30 cellular contexts compared by ENCODE assay signal in genomic region chr5:78245126-78245525, GRCh38.
"Had no signal": no experiment of that assay in that cellular context is flagged by ENCODE, and none has a peak within 500 bp of the region (broad histone marks: within the 10 kb centered on the region; RNA-seq: fewer than 3 reads in every experiment).

No MANE protein-coding gene starts in this region.

- H3K9me3 ChIP-seq: esophagus muscularis mucosa, gastroesophageal sphincter, lower lobe of right lung, ovary, psoas muscle, thoracic aorta, upper lobe of right lung had no signal

- H3K27ac Mint-ChIP-seq: activated CD8-positive, alpha-beta T cell treated with anti-CD3 and anti-CD28 coated beads, Interleukin-2, amount 10 ng/mL, durations not matched to agents 7 days and 5 days; activated naive CD4-positive, alpha-beta T cell treated with anti-CD3 and anti-CD28 coated beads, Interleukin-2, amount 50 U/mL, for 24 hours; activated T-helper 1 cell treated with anti-CD3 and anti-CD28 coated beads, Interleukin-12 subunit alpha, Interleukin-12 subunit beta, Interleukin-2, Interleukin-4 antibody, amounts not matched to agents 30 ng/mL and 10 ng/mL and 1 ng/mL, durations not matched to agents 14 hours and 24 hours and 36 hours; stimulated activated memory B cell treated with anti-CD40 and anti-IgM and Interleukin-4, amounts not matched to agents 10 μg/mL and 1 μg/mL and 100 μg/mL, for 72 hours; T-cell; T-helper 2 cell treated with Interferon-gamma antibody and Interleukin-4, amounts not matched to agents 5 μg/mL and 100 μg/mL, for 36 hours had no signal

- H3K9me3 Mint-ChIP-seq: activated naive CD4-positive, alpha-beta T cell treated with anti-CD3 and anti-CD28 coated beads, Interleukin-2, amount 50 U/mL, for 24 hours; activated T-helper 1 cell treated with anti-CD3 and anti-CD28 coated beads, Interleukin-12 subunit alpha, Interleukin-12 subunit beta, Interleukin-2, Interleukin-4 antibody, amounts not matched to agents 30 ng/mL and 10 ng/mL and 1 ng/mL, durations not matched to agents 14 hours and 24 hours and 36 hours; central memory CD8-positive, alpha-beta T cell; natural killer cell; stimulated activated memory B cell treated with anti-CD40 and anti-IgM and Interleukin-4, amounts not matched to agents 10 μg/mL and 1 μg/mL and 100 μg/mL, for 72 hours; T-cell; T-helper 2 cell treated with Interferon-gamma antibody and Interleukin-4, amounts not matched to agents 5 μg/mL and 100 μg/mL, for 36 hours had no signal

- H3K4me1 ChIP-seq: gastroesophageal sphincter, lower lobe of right lung, psoas muscle, upper lobe of right lung had no signal

- DNase-seq: activated CD4-positive, alpha-beta T cell treated with anti-CD3 and anti-CD28 coated beads for 1 hour; activated CD4-positive, alpha-beta T cell treated with anti-CD3 and anti-CD28 coated beads, Interleukin-2, amount 50 U/mL, for 1 hour; activated CD8-positive, alpha-beta T cell treated with anti-CD3 and anti-CD28 coated beads, Interleukin-2, amount 10 ng/mL, durations not matched to agents 7 days and 5 days; activated gamma-delta T cell; effector memory CD4-positive, alpha-beta T cell; head of caudate nucleus; lower lobe of right lung; midbrain; natural killer cell; ovary; psoas muscle; right cardiac atrium; stimulated activated CD4-positive, alpha-beta T cell treated with anti-CD3 and anti-CD28 coated beads, Interleukin-2, amount 100 ng/mL, for 24 hours; T-cell; upper lobe of right lung; WERI-Rb-1 had no signal

- H3K27me3 Mint-ChIP-seq: activated naive CD4-positive, alpha-beta T cell treated with anti-CD3 and anti-CD28 coated beads, Interleukin-2, amount 50 U/mL, for 24 hours; central memory CD8-positive, alpha-beta T cell; stimulated activated memory B cell treated with anti-CD40 and anti-IgM and Interleukin-4, amounts not matched to agents 10 μg/mL and 1 μg/mL and 100 μg/mL, for 72 hours; T-cell had no signal

- ATAC-seq: activated CD8-positive, alpha-beta T cell treated with anti-CD3 and anti-CD28 coated beads, Interleukin-2, amount 10 ng/mL, durations not matched to agents 7 days and 5 days; gastroesophageal sphincter; left lobe of liver; lower lobe of right lung; natural killer cell; psoas muscle; right cardiac atrium; stimulated activated memory B cell treated with anti-CD40 and anti-IgM and Interleukin-4, amounts not matched to agents 10 μg/mL and 1 μg/mL and 100 μg/mL, for 72 hours; T-cell; upper lobe of right lung had no signal

- H3K4me3 ChIP-seq: esophagus muscularis mucosa, gastroesophageal sphincter, lower lobe of right lung, ovary, psoas muscle, thoracic aorta, upper lobe of right lung had no signal

- FAIRE-seq: astrocyte, colon, endothelial cell of umbilical vein, keratinocyte, TTC549 had no signal

- H3K27me3 ChIP-seq: esophagus muscularis mucosa, gastroesophageal sphincter, ovary, upper lobe of right lung had no signal

- H3K4me3 Mint-ChIP-seq: activated CD8-positive, alpha-beta T cell treated with anti-CD3 and anti-CD28 coated beads, Interleukin-2, amount 10 ng/mL, durations not matched to agents 7 days and 5 days; activated naive CD4-positive, alpha-beta T cell treated with anti-CD3 and anti-CD28 coated beads, Interleukin-2, amount 50 U/mL, for 24 hours; activated T-helper 1 cell treated with anti-CD3 and anti-CD28 coated beads, Interleukin-12 subunit alpha, Interleukin-12 subunit beta, Interleukin-2, Interleukin-4 antibody, amounts not matched to agents 30 ng/mL and 10 ng/mL and 1 ng/mL, durations not matched to agents 14 hours and 24 hours and 36 hours; central memory CD8-positive, alpha-beta T cell; natural killer cell; stimulated activated memory B cell treated with anti-CD40 and anti-IgM and Interleukin-4, amounts not matched to agents 10 μg/mL and 1 μg/mL and 100 μg/mL, for 72 hours; T-cell; T-helper 2 cell treated with Interferon-gamma antibody and Interleukin-4, amounts not matched to agents 5 μg/mL and 100 μg/mL, for 36 hours had no signal

- H3K27ac ChIP-seq: esophagus muscularis mucosa, gastroesophageal sphincter, lower lobe of right lung, ovary, psoas muscle, thoracic aorta, upper lobe of right lung, WERI-Rb-1 had no signal

- H3K36me3 ChIP-seq: esophagus muscularis mucosa, lower lobe of right lung, ovary, thoracic aorta had no signal
